17 cellular contexts compared by ENCODE assay signal in the genomic region with DNA sequence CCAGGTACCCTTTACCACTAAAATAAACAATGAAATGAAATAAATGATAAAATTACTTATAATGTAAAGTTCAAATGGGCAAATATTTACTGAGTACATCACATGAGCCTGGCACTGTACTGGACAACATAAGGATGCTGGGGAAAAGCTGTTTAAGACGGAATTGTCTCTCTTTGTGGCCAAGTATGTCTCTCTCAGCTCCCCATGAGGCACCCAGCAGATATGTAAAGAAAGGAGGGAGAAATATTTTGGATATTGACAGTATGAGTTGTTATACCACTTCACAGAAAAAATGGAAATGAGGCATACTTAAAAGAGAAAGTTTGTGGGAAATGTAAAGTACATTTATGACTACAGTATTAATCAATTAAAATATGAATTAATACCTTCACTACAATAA. TPM values are rescaled to one million over a fixed set of nuclear protein-coding genes. Genes with fewer than 3 reads are reported as not detected.
DNase-seq lines count a peak whose midpoint lies in the region; ATAC-seq and TF ChIP-seq lines count a peak whose summit lies in the region.
"Had no signal": no experiment of that assay in that cellular context is flagged by ENCODE, and none has a peak within 500 bp of the region (broad histone marks: within the 10 kb centered on the region; RNA-seq: fewer than 3 reads in every experiment).

No MANE protein-coding gene starts in this region.

- H2BK5ac ChIP-seq in IMR-90 (ENCODE audit: low read depth, low read length, poor library complexity, severe bottlenecking) = no peak overlapping the region

- WGBS in IMR-90 (ENCODE audit: extremely low coverage in 2 of 2, insufficient read length in 1 of 2), 2 experiments = no CpG with 5 or more reads among the region's 1 CpG

- H3K27me3 ChIP-seq in IMR-90 (ENCODE audit: control insufficient read depth, insufficient read depth, low read length) (no peaks in the 10 kb centered on the region), fibroblast of lung (ENCODE audit: control insufficient read depth, insufficient read depth, low read length) (no peaks in the 10 kb centered on the region)

- H4K91ac ChIP-seq in IMR-90 (ENCODE audit: insufficient read depth, low read depth, low read length) = no peak overlapping the region

- H3K4me2 ChIP-seq in IMR-90 (ENCODE audit: low read depth, low read length) (no peak overlapping the region), fibroblast of lung (ENCODE audit: extremely low read depth, insufficient read depth, low read length) (peak overlapping the region; percentile 32)
- H3K4me2 ChIP-seq: GM23338 had no signal

- no peak overlapping the region for H2AFZ ChIP-seq in IMR-90 (replicated peaks; ENCODE audit: low read length, poor library complexity)
- H2AFZ ChIP-seq in fibroblast of lung (ENCODE audit: low read length) = no peak overlapping the region
- H2AFZ ChIP-seq: GM23338 had no signal

- in situ Hi-C loops in IMR-90 (cut with MboI; ENCODE audit: low sequenced_read_pairs) = loop anchor here (5.0 kb wide), 1 partner anchor 386 kb away; no protein-coding TSS in a partner anchor

- H2BK20ac ChIP-seq in IMR-90 (ENCODE audit: low read depth, low read length) = peak overlapping the region; percentile 65; the same call in 1 of the 2 replicates

- CTCF ChIA-PET in IMR-90 (lab: Yijun Ruan, JAX) (no interaction called here), WTC11 (lab: Charles Lee) (no interaction called here)

- H3K4me3 Mint-ChIP-seq in stimulated activated naive CD8-positive, alpha-beta T cell treated with anti-CD3 and anti-CD28 coated beads, Interleukin-15, Interleukin-2, amounts not matched to agents 100 ng/mL and 50 ng/mL, for 24 hours = no peak overlapping the region
- H3K4me3 Mint-ChIP-seq in stimulated activated naive CD8-positive, alpha-beta T cell treated with anti-CD3 and anti-CD28 coated beads, Interleukin-15, amount 100 ng/mL, for 72 hours = no peak overlapping the region
- H3K4me3 Mint-ChIP-seq in WTC11 = no peak overlapping the region
- H3K4me3 Mint-ChIP-seq: GM23338 had no signal

- no peak for TF ChIP-seq POLR2A in IMR-90 (IDR thresholded peaks at IDR 0.05; ENCODE audit: low read depth, low read length)

- H3K14ac ChIP-seq in IMR-90 (replicated peaks; ENCODE audit: low read depth, low read length) = peak overlapping the region; percentile 64

- peaks cover 10% of the 10 kb centered on the region for H3K4me1 ChIP-seq in IMR-90 (ENCODE audit: control insufficient read depth, insufficient read depth, low read length)
- H3K4me1 ChIP-seq in fibroblast of lung (ENCODE audit: control insufficient read depth, extremely low read depth, insufficient read depth, low read length) = peaks cover 3% of the 10 kb centered on the region

- no peak overlapping the region for H4K5ac ChIP-seq in IMR-90 (ENCODE audit: low read depth, low read length)

- H3K9ac ChIP-seq in IMR-90 (ENCODE audit: low read depth, low read length) = no peak overlapping the region
- no peak overlapping the region for H3K9ac ChIP-seq in fibroblast of lung (ENCODE audit: insufficient read depth, low read length)

- H4K8ac ChIP-seq in IMR-90 (ENCODE audit: low read depth in 2 of 2, low read length in 2 of 2) = peak overlapping the region in 1 of 2 experiments; percentile 52; a peak in 1 of 4 replicates

- no peaks in the 10 kb centered on the region for H3K9me3 Mint-ChIP-seq in stimulated activated naive CD8-positive, alpha-beta T cell treated with anti-CD3 and anti-CD28 coated beads, Interleukin-15, Interleukin-2, amounts not matched to agents 100 ng/mL and 50 ng/mL, for 24 hours
- no peaks in the 10 kb centered on the region for H3K9me3 Mint-ChIP-seq in stimulated activated naive CD8-positive, alpha-beta T cell treated with anti-CD3 and anti-CD28 coated beads, Interleukin-15, amount 100 ng/mL, for 72 hours
- H3K9me3 Mint-ChIP-seq in WTC11 = no peaks in the 10 kb centered on the region
- H3K9me3 Mint-ChIP-seq: CD4-positive, alpha-beta memory T cell; GM23338 had no signal

- no peaks in the 10 kb centered on the region; the same call in 1 of the 2 replicates for H3K9me1 ChIP-seq in IMR-90 (ENCODE audit: insufficient read depth, low read length)

- POLR2A ChIA-PET in IMR-90 (lab: Charles Lee; ENCODE audit: unreplicated experiment) = no interaction called here
- POLR2A ChIA-PET in WTC11 (lab: Charles Lee) = no interaction called here

- ATAC-seq in stimulated activated naive CD8-positive, alpha-beta T cell treated with anti-CD3 and anti-CD28 coated beads, Interleukin-15, amount 100 ng/mL, for 72 hours = no peak
- ATAC-seq in IMR-90 (ENCODE audit: low read depth) = peak; percentile 38; the same call in 1 of the 2 replicates
- ATAC-seq in WTC11 = no peak
- no peak for ATAC-seq in GM19455 (IDR thresholded peaks at IDR 0.05; ENCODE audit: unreplicated experiment)
- ATAC-seq: GM23338, K562 had no signal

- H3K36me3 Mint-ChIP-seq in stimulated activated naive CD8-positive, alpha-beta T cell treated with anti-CD3 and anti-CD28 coated beads, Interleukin-15, Interleukin-2, amounts not matched to agents 100 ng/mL and 50 ng/mL, for 24 hours (ENCODE audit: low read depth) = no peaks in the 10 kb centered on the region
- no peaks in the 10 kb centered on the region for H3K36me3 Mint-ChIP-seq in WTC11
- H3K36me3 Mint-ChIP-seq: CD4-positive, alpha-beta memory T cell had no signal

- peak overlapping the region; percentile 62; the same call in 1 of the 2 replicates for H2BK120ac ChIP-seq in IMR-90 (ENCODE audit: low read depth, low read length)

- H3K27ac ChIP-seq in IMR-90 (ENCODE audit: insufficient read depth, low read length) (no peak overlapping the region), fibroblast of lung (ENCODE audit: insufficient read depth, low read length) (no peak overlapping the region)

- DNase-seq in stimulated activated naive CD8-positive, alpha-beta T cell treated with anti-CD3 and anti-CD28 coated beads, Interleukin-15, amount 100 ng/mL, for 72 hours = no peak
- DNase-seq in IMR-90 (peak; percentile 40), fibroblast of lung (ENCODE audit: low read depth in 2 of 2) (peak in 1 of 2 donors; percentile 67), WTC11 (ENCODE audit: low spot score) (no peak), cerebellum (ENCODE audit: low spot score) (no peak)
- DNase-seq: ACHN; C1 segment of cervical spinal cord; CD4-positive, alpha-beta memory T cell; COR-L47; DND-41; H7 had no signal

- no peak overlapping the region for H3K18ac ChIP-seq in IMR-90 (ENCODE audit: low read depth, low read length)

- no peak overlapping the region for H3K23ac ChIP-seq in IMR-90 (ENCODE audit: low read depth, low read length)

- no peak overlapping the region for H3K56ac ChIP-seq in IMR-90 (ENCODE audit: extremely low read depth, insufficient read depth, low read length)

- BruUV-seq in IMR-90 (replicated peaks; lab: Mats Ljungman, UMichigan) = no TSS peak

- H3K4me1 Mint-ChIP-seq in stimulated activated naive CD8-positive, alpha-beta T cell treated with anti-CD3 and anti-CD28 coated beads, Interleukin-15, Interleukin-2, amounts not matched to agents 100 ng/mL and 50 ng/mL, for 24 hours (ENCODE audit: low read depth) = peaks cover 65% of the 10 kb centered on the region
- peaks cover 56% of the 10 kb centered on the region for H3K4me1 Mint-ChIP-seq in stimulated activated naive CD8-positive, alpha-beta T cell treated with anti-CD3 and anti-CD28 coated beads, Interleukin-15, amount 100 ng/mL, for 72 hours
- peaks cover 19% of the 10 kb centered on the region for H3K4me1 Mint-ChIP-seq in WTC11

- H3K27ac Mint-ChIP-seq in stimulated activated naive CD8-positive, alpha-beta T cell treated with anti-CD3 and anti-CD28 coated beads, Interleukin-15, Interleukin-2, amounts not matched to agents 100 ng/mL and 50 ng/mL, for 24 hours = peak overlapping the region; percentile 33
- no peak overlapping the region for H3K27ac Mint-ChIP-seq in stimulated activated naive CD8-positive, alpha-beta T cell treated with anti-CD3 and anti-CD28 coated beads, Interleukin-15, amount 100 ng/mL, for 72 hours
- no peak overlapping the region for H3K27ac Mint-ChIP-seq in WTC11
- H3K27ac Mint-ChIP-seq: GM23338 had no signal

- intact Hi-C loops in IMR-90 (cut with micrococcal nuclease) = loop anchor here (5.0 kb wide), 1 partner anchor 614 kb away; the partner anchor contains the start of genes CENPL and DARS2

- no peak overlapping the region for H2AK9ac ChIP-seq in IMR-90 (replicated peaks; ENCODE audit: low read depth, low read length, poor library complexity)

- TF ChIP-seq RAD21 in IMR-90 (IDR thresholded peaks at IDR 0.05; ENCODE audit: low read length) = no peak

- dilution Hi-C loops in IMR-90 (cut with HindIII; ENCODE audit: low sequenced_read_pairs, unreplicated experiment) = no loop called here

- H3K4ac ChIP-seq in IMR-90 (ENCODE audit: low read depth, low read length) = peak overlapping the region; percentile 15; the same call in 1 of the 2 replicates

- H3K36me3 ChIP-seq in IMR-90 (ENCODE audit: control insufficient read depth, insufficient read depth, low read length) (no peaks in the 10 kb centered on the region), fibroblast of lung (ENCODE audit: control insufficient read depth, insufficient read depth, low read length) (no peaks in the 10 kb centered on the region)

- H4K20me1 ChIP-seq in IMR-90 (ENCODE audit: insufficient read depth, low read length) (no peaks in the 10 kb centered on the region), fibroblast of lung (ENCODE audit: control insufficient read depth, extremely low read depth, insufficient read depth, low read length) (no peaks in the 10 kb centered on the region)

- peaks cover 0 to 15% of the 10 kb centered on the region in 2 experiments; a peak in 1 of 4 replicates for H3K79me1 ChIP-seq in IMR-90 (ENCODE audit: low read depth in 1 of 2, low read length in 2 of 2)

- peaks cover 3% of the 10 kb centered on the region for H3K79me2 ChIP-seq in fibroblast of lung (ENCODE audit: control insufficient read depth, insufficient read depth, low read length)

- no peak overlapping the region; the same call in 1 of the 2 replicates for H2AK5ac ChIP-seq in IMR-90 (ENCODE audit: low read depth, low read length)

- H2BK15ac ChIP-seq in IMR-90 (ENCODE audit: low read depth, low read length) = no peak overlapping the region

- H3K4me3 ChIP-seq in IMR-90 (ENCODE audit: insufficient read depth, low read depth, low read length) (no peak overlapping the region), fibroblast of lung (replicated peaks in 1 of 4; ENCODE audit: control extremely low read depth in 1 of 4, insufficient read depth in 1 of 4, low read depth in 3 of 4, low read length in 4 of 4) (no peak overlapping the region)
- H3K4me3 ChIP-seq: GM12878, GM23338, K562 had no signal

- TF ChIP-seq CTCF in IMR-90 (conservative IDR thresholded peaks at IDR 0.05; ENCODE audit: low read depth, low read length) = no peak
- TF ChIP-seq CTCF in fibroblast of lung (conservative IDR thresholded peaks at IDR 0.05 in 1 of 2, IDR thresholded peaks at IDR 0.05 in 1 of 2; ENCODE audit: low read depth in 1 of 2, low read length in 2 of 2) = no peak
- no peak for TF ChIP-seq CTCF in WTC11 (IDR thresholded peaks at IDR 0.05)

- H3K9me3 ChIP-seq in IMR-90 (ENCODE audit: control insufficient read depth, insufficient read depth, low read length) (no peaks in the 10 kb centered on the region), fibroblast of lung (ENCODE audit: control insufficient read depth, insufficient read depth, low read depth, low read length) (no peaks in the 10 kb centered on the region)

- peaks cover 8% of the 10 kb centered on the region for H3K27me3 Mint-ChIP-seq in stimulated activated naive CD8-positive, alpha-beta T cell treated with anti-CD3 and anti-CD28 coated beads, Interleukin-15, Interleukin-2, amounts not matched to agents 100 ng/mL and 50 ng/mL, for 24 hours
- peaks cover 9% of the 10 kb centered on the region for H3K27me3 Mint-ChIP-seq in stimulated activated naive CD8-positive, alpha-beta T cell treated with anti-CD3 and anti-CD28 coated beads, Interleukin-15, amount 100 ng/mL, for 72 hours
- H3K27me3 Mint-ChIP-seq in WTC11 (ENCODE audit: low read depth) = peaks cover 65% of the 10 kb centered on the region
- H3K27me3 Mint-ChIP-seq: B cell; CD4-positive, alpha-beta memory T cell had no signal

RNA-seq across cellular contexts. Expression of gene TNFSF4, which starts 1.0 kb away (rescaled TPM):
- total RNA-seq in IMR-90 (2012; rRNA removed) (19.7 and 23.6 TPM in 2 replicates), fibroblast of lung (1.3 and 3.3 TPM in 2 replicates), WTC11 (2021) (0.48 to 0.81 TPM (median 0.78 TPM) in 3 replicates), cerebellum (2.3 TPM)
- polyA plus RNA-seq in IMR-90 (2012; rRNA removed) (10.8 and 13.4 TPM in 2 replicates), fibroblast of lung (2.0 and 20.9 TPM in 2 replicates)
- 3.0 and 3.2 TPM in 2 replicates for polyA plus RNA-seq in IMR-90 (2012; cell fraction: cytosol; rRNA removed)
- 1.1 and 8.4 TPM in 2 replicates for polyA plus RNA-seq in IMR-90 (2012; cell fraction: nucleus; rRNA removed; ENCODE audit: low replicate concordance)
- polyA plus RNA-seq in fibroblast of lung (2012) = 1.2 and 11.9 TPM in 2 replicates
- polyA minus RNA-seq in fibroblast of lung (ENCODE audit: low replicate concordance) = 0.48 and 4.9 TPM in 2 replicates
